ENCODE assay signal across 9 cellular contexts in the genomic region with DNA sequence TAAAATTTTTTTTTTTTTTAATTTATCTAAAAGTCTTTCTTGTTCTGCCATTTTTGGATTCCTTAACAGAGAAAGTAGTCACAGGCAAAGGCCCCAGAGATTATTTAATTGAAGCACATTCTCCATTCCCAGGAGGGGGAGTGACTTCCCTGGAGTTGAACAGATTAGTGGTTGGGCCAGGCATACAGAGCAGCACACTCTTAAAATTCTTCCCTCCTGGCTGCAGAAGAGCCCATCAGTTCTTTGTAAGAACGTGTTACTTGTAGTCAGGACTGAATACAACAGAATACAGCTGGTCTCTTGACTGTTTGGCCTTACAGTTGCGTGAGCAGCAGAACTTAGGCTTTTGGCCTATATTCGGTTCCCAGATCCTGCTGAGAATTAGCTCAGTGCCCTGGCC.
A peak's percentile ranks its signal among the peaks of the same experiment; 100 is the strongest.
DNase-seq lines count a peak whose midpoint lies in the region; ATAC-seq, FAIRE-seq and TF ChIP-seq lines count a peak whose summit lies in the region.
"Had no signal": no experiment of that assay in that cellular context is flagged by ENCODE, and none has a peak within 500 bp of the region (broad histone marks: within the 10 kb centered on the region; RNA-seq: fewer than 3 reads in every experiment).

No MANE protein-coding gene starts in this region.

- no peak for ATAC-seq in GM21360 (IDR thresholded peaks at IDR 0.05; ENCODE audit: unreplicated experiment)

- FAIRE-seq in GM19239 (lab: Jason Lieb, UNC) = no peak
- FAIRE-seq: TTC549 had no signal

- peak; percentile 49 for DNase-seq in GM03348 (ENCODE audit: low spot score)
- DNase-seq in RPMI8226 = peak; percentile 40
- DNase-seq in erythroblast (lab: John Stamatoyannopoulos, UW) = peak; percentile 28 to 41
- peak; percentile 51 for DNase-seq in pons (ENCODE audit: low spot score)
- no peak for DNase-seq in GM19239 (ENCODE audit: insufficient read length, low spot score)
- DNase-seq in NCI-H2107 treated with DMSO at 0.1 percent for 48 hours (lab: John Stamatoyannopoulos, UW; ENCODE audit: unreplicated experiment) = no peak
- DNase-seq in NCI-H187 treated with DMSO at 0.1 percent for 48 hours (lab: John Stamatoyannopoulos, UW) = no peak

- TF ChIP-seq POLR2A in erythroblast (IDR thresholded peaks at IDR 0.05; ENCODE audit: low read length) = no peak

Comparison
In these comparisons a context has a peak if more than half of its experiments do, and no peak if none do; other contexts are left out.
1. DNase-seq: peak in GM03348 (single experiment), RPMI8226 (single experiment), erythroblast (2 of 2) and pons (single experiment); none in GM19239 (single experiment), NCI-H2107 treated with DMSO at 0.1 percent for 48 hours (single experiment) and NCI-H187 treated with DMSO at 0.1 percent for 48 hours (single experiment).